8 cellular contexts compared by ENCODE assay signal in the genomic region with DNA sequence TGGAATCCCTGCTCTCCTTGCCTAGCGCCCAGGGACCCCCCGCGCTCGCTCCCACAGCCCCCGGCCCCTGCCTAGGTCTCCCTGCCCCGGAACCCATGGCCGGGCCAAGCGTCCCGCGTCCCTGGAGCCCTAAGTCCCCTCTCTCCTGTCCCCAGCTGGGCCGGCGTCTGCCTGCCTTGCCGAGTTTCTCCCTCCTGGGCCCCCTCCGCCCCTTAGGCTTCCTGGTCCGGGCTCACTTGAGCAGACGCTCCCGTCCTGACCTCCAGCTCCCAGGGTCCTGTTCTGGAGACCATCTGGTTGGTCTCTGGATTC. TPM values are rescaled to one million over a fixed set of nuclear protein-coding genes. Genes with fewer than 3 reads are reported as not detected.
DNase-seq lines count a peak whose midpoint lies in the region; ATAC-seq and TF ChIP-seq lines count a peak whose summit lies in the region.

No MANE protein-coding gene starts in this region.

- H3K4me2 ChIP-seq in Loucy (ENCODE audit: low read depth, low read length, poor library complexity, severe bottlenecking): peak overlapping the region; percentile 100

- H3F3A ChIP-seq in Loucy (ENCODE audit: low read depth): no peaks in the 10 kb centered on the region

- H3K27ac Mint-ChIP-seq in nephron: peak overlapping the region in 2 of 3 experiments; percentile 63 to 74

- peak; percentile 27 for DNase-seq in dermis blood vessel endothelial cell
- no peak for DNase-seq in central memory CD4-positive, alpha-beta T cell
- no peak for DNase-seq in activated CD4-positive, CD25-positive, alpha-beta regulatory T cell treated with anti-CD3 and anti-CD28 coated beads, Interleukin-2, amount 50 U/mL, for 72 hours
- no peak for DNase-seq in NCI-H82 (lab: John Stamatoyannopoulos, UW)

- H3K36me3 ChIP-seq in Loucy (ENCODE audit: insufficient read depth, low read length): no peaks in the 10 kb centered on the region

- H3K4me3 Mint-ChIP-seq in nephron: peak overlapping the region; percentile 90 to 96 (median 93)

- H3K4me1 ChIP-seq in Loucy (ENCODE audit: insufficient read depth, low read length, poor library complexity, severe bottlenecking): peaks cover 29% of the 10 kb centered on the region

- peaks cover 4% of the 10 kb centered on the region for H3K27me3 Mint-ChIP-seq in nephron (ENCODE audit: low read depth)

- no peaks in the 10 kb centered on the region for H3K9me3 ChIP-seq in Loucy (ENCODE audit: insufficient read depth, low read depth, low read length)

- H3K4me3 ChIP-seq in Loucy (ENCODE audit: low read length, poor library complexity, severe bottlenecking): peak overlapping the region; percentile 82

- no peaks in the 10 kb centered on the region for H3K9me3 Mint-ChIP-seq in nephron

- peak overlapping the region; percentile 42; the same call in 1 of the 2 replicates for H2AFZ ChIP-seq in Loucy (ENCODE audit: low read length)

- no peaks in the 10 kb centered on the region for H3K27me3 ChIP-seq in Loucy (ENCODE audit: insufficient read depth, low read length, poor library complexity, severe bottlenecking)

- ATAC-seq in GM18907 (IDR thresholded peaks at IDR 0.05; ENCODE audit: unreplicated experiment) (peak; percentile 3), HG03196 (IDR thresholded peaks at IDR 0.05; ENCODE audit: unreplicated experiment) (no peak)

- no peaks in the 10 kb centered on the region for H3K9me2 ChIP-seq in Loucy (replicated peaks; ENCODE audit: low read depth, low read length)

- TF ChIP-seq CTCF in Loucy (conservative IDR thresholded peaks at IDR 0.05; ENCODE audit: low read length) (no peak), nephron (IDR thresholded peaks at IDR 0.05; ENCODE audit: unreplicated experiment in 3 of 3) (no peak)

- H3K9ac ChIP-seq in Loucy (ENCODE audit: low read depth, low read length, poor library complexity, severe bottlenecking): peak overlapping the region; percentile 82

- H3K4me1 Mint-ChIP-seq in nephron: peaks cover 13% of the 10 kb centered on the region

- H3K79me2 ChIP-seq in Loucy (ENCODE audit: insufficient read depth, low read length): peaks cover 89% of the 10 kb centered on the region

- peaks cover 47% of the 10 kb centered on the region for H4K20me1 ChIP-seq in Loucy (ENCODE audit: insufficient read depth, low read length, poor library complexity, severe bottlenecking)

- H3K36me3 Mint-ChIP-seq in nephron (ENCODE audit: low read depth): no peaks in the 10 kb centered on the region

RNA-seq across cellular contexts. Expression of gene NCLN, which starts 0.6 kb away (rescaled TPM):
- 38.3 and 74.5 TPM in 2 replicates for total RNA-seq in dermis blood vessel endothelial cell

RNA-seq across cellular contexts. Expression of gene S1PR4, which starts 7.8 kb away (rescaled TPM):
- 2.1 and 2.2 TPM in 2 replicates for total RNA-seq in dermis blood vessel endothelial cell

RNA-seq across cellular contexts. Expression of gene CELF5, which starts 38.1 kb away (rescaled TPM):
- total RNA-seq in dermis blood vessel endothelial cell: not detected in 2 replicates

RNA-seq across cellular contexts. Expression of gene GNA15, which starts 50.5 kb away (rescaled TPM):
- under 0.01 and 0.23 TPM in 2 replicates for total RNA-seq in dermis blood vessel endothelial cell
